Comparison of ENCODE assay signal across 20 cellular contexts in the genomic region with DNA sequence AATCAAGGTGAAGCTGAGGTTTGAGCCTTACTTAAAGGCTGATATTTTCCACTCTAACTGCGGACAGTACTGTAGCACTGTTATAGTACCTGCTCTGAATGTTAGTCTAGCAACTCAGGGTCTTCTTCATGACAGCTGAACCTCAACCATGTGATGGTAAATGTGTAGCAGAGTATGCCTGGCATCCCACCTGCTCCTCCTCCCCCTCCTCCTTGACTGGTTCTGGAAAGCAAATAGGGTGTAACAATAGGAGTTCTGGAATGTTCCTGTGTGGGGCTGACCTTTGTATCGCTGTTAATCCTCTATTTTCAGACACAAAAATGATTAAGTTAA. TPM values are rescaled to one million over a fixed set of nuclear protein-coding genes. Genes with fewer than 3 reads are reported as not detected.
"Had no signal": no experiment of that assay in that cellular context is flagged by ENCODE, and none has a peak within 500 bp of the region (broad histone marks: within the 10 kb centered on the region; RNA-seq: fewer than 3 reads in every experiment).

No MANE protein-coding gene starts in this region.

- ATAC-seq: activated CD8-positive, alpha-beta memory T cell treated with anti-CD3 and anti-CD28 coated beads, Interleukin-2, amount 10 ng/mL, durations not matched to agents 7 days and 5 days; pancreas had no signal

- H3K4me1 ChIP-seq: pancreas had no signal

- H3K9me3 ChIP-seq: esophagus muscularis mucosa, pancreas, stomach had no signal

- H3K4me3 Mint-ChIP-seq: activated CD8-positive, alpha-beta memory T cell treated with anti-CD3 and anti-CD28 coated beads, Interleukin-2, amount 10 ng/mL, durations not matched to agents 7 days and 5 days; activated naive CD4-positive, alpha-beta T cell treated with anti-CD3 and anti-CD28 coated beads, Interleukin-2, amount 10 ng/mL, durations not matched to agents 7 days and 5 days; dendritic cell treated with granulocyte-macrophage colony-stimulating factor and Interleukin-4, amounts not matched to agents 40 ng/mL and 50 ng/mL, for 4 days; neural crest cell had no signal

- H3K27me3 ChIP-seq: pancreas, stomach had no signal

- H3K27ac Mint-ChIP-seq: activated CD8-positive, alpha-beta memory T cell treated with anti-CD3 and anti-CD28 coated beads, Interleukin-2, amount 10 ng/mL, durations not matched to agents 7 days and 5 days; activated naive CD4-positive, alpha-beta T cell treated with anti-CD3 and anti-CD28 coated beads, Interleukin-2, amount 10 ng/mL, durations not matched to agents 7 days and 5 days; dendritic cell treated with granulocyte-macrophage colony-stimulating factor and Interleukin-4, amounts not matched to agents 40 ng/mL and 50 ng/mL, for 4 days had no signal

- H3K9me3 Mint-ChIP-seq: activated naive CD4-positive, alpha-beta T cell treated with anti-CD3 and anti-CD28 coated beads, Interleukin-2, amount 10 ng/mL, durations not matched to agents 7 days and 5 days; dendritic cell treated with granulocyte-macrophage colony-stimulating factor and Interleukin-4, amounts not matched to agents 40 ng/mL and 50 ng/mL, for 4 days had no signal

- H3K27ac ChIP-seq: esophagus muscularis mucosa, pancreas had no signal

- H3K4me3 ChIP-seq: esophagus muscularis mucosa, pancreas had no signal

- H3K4me1 Mint-ChIP-seq: neural crest cell had no signal

- H3K36me3 Mint-ChIP-seq: activated CD8-positive, alpha-beta memory T cell treated with anti-CD3 and anti-CD28 coated beads, Interleukin-2, amount 10 ng/mL, durations not matched to agents 7 days and 5 days; activated naive CD4-positive, alpha-beta T cell treated with anti-CD3 and anti-CD28 coated beads, Interleukin-2, amount 10 ng/mL, durations not matched to agents 7 days and 5 days had no signal

- H3K27me3 Mint-ChIP-seq: activated CD8-positive, alpha-beta memory T cell treated with anti-CD3 and anti-CD28 coated beads, Interleukin-2, amount 10 ng/mL, durations not matched to agents 7 days and 5 days; activated naive CD4-positive, alpha-beta T cell treated with anti-CD3 and anti-CD28 coated beads, Interleukin-2, amount 10 ng/mL, durations not matched to agents 7 days and 5 days had no signal

- H3K36me3 ChIP-seq: esophagus muscularis mucosa, pancreas, stomach had no signal

- FAIRE-seq: keratinocyte, pancreas had no signal

- DNase-seq: activated CD4-positive, alpha-beta T cell treated with anti-CD3 and anti-CD28 coated beads, Interleukin-2, amount 50 U/mL, for 1 hour; activated CD4-positive, CD25-positive, alpha-beta regulatory T cell; activated CD8-positive, alpha-beta memory T cell treated with anti-CD3 and anti-CD28 coated beads, Interleukin-2, amount 10 ng/mL, durations not matched to agents 7 days and 5 days; activated naive CD4-positive, alpha-beta T cell treated with anti-CD3 and anti-CD28 coated beads, Interleukin-2, amount 10 ng/mL, durations not matched to agents 7 days and 5 days; glutamatergic neuron; pancreas; retina; stimulated activated CD4-positive, alpha-beta T cell treated with anti-CD3 and anti-CD28 coated beads, Interleukin-15, amount 100 ng/mL, for 24 hours; stimulated activated CD4-positive, alpha-beta T cell treated with anti-CD3 and anti-CD28 coated beads, Interleukin-4, amount 100 ng/mL, for 24 hours; stomach had no signal

RNA-seq across cellular contexts. Expression of a gene that starts 0.4 kb away (rescaled TPM):
- total RNA-seq: neural crest cell; skeletal muscle tissue; T-helper 2 cell treated with Interferon-gamma antibody and Interleukin-4, amounts not matched to agents 100 ng/mL and 5 ng/mL, for 36 hours; urinary bladder had no signal

RNA-seq across cellular contexts. Expression of a gene that starts 58.2 kb away (rescaled TPM):
- total RNA-seq: activated CD8-positive, alpha-beta memory T cell treated with anti-CD3 and anti-CD28 coated beads, Interleukin-2, amount 10 ng/mL, durations not matched to agents 7 days and 5 days; fibroblast of villous mesenchyme; liver; mesenteric fat pad; neural crest cell; skeletal muscle tissue; stomach; T-helper 2 cell treated with Interferon-gamma antibody and Interleukin-4, amounts not matched to agents 100 ng/mL and 5 ng/mL, for 36 hours had no signal
- polyA plus RNA-seq: liver, pancreas, urinary bladder had no signal
